10 cellular contexts compared by ENCODE assay signal in the genomic region with DNA sequence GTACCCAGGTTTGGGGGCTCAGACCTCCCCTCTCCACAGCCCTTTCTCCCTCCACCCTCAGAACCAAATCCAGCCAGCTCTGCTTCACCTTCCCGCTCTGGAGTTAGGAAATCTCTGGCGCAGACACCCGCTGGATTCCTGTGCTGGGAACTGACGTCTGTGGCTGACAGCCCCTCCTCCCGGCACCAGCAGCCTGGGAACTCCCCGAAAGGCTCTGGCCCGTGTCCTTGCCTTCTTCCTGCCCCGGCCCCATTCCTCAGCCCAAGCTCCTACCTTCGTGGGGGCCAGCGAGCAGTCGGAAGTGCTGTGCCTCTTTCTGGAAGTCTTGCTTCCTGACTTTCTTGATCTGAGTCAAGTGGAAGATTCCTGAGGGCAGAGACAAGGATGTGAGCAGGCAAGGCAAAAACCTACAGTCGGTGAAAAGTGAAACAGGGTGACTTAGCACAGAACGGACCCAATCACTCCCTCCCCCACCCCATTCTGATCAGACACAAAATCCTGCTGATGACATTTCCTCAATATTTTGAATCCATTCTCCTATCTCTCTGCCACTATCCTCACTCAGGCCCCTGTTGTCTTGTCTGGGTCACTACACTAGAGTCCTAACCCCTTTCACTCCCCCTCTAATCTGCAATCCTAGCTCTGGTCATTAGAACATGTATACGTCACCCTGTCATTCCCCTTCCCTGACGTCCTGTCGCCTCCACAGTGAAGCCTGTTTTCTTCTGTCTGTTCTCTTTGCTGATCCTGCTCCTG. TPM values are rescaled to one million over a fixed set of nuclear protein-coding genes. Genes with fewer than 3 reads are reported as not detected.
DNase-seq lines count a peak whose midpoint lies in the region; ATAC-seq and TF ChIP-seq lines count a peak whose summit lies in the region.
"Had no signal": no experiment of that assay in that cellular context is flagged by ENCODE, and none has a peak within 500 bp of the region (broad histone marks: within the 10 kb centered on the region; RNA-seq: fewer than 3 reads in every experiment).

No MANE protein-coding gene starts in this region.

- ATAC-seq in RWPE2 (ENCODE audit: low read depth) (peak; percentile 76), HG03457 (IDR thresholded peaks at IDR 0.05; ENCODE audit: unreplicated experiment) (no peak), HG03520 (IDR thresholded peaks at IDR 0.05; ENCODE audit: unreplicated experiment) (no peak)

- H3K4me3 ChIP-seq in RWPE2 (ENCODE audit: severe bottlenecking) (no peak overlapping the region), fibroblast of villous mesenchyme (ENCODE audit: low read depth, low read length) (peak overlapping the region; percentile 32), mucosa of stomach (ENCODE audit: low read length) (no peak overlapping the region)
- H3K4me3 ChIP-seq: SJSA1 had no signal

- TF ChIP-seq CTCF in RWPE2 (IDR thresholded peaks at IDR 0.05; ENCODE audit: poor library complexity, severe bottlenecking) (no peak), fibroblast of villous mesenchyme (IDR thresholded peaks at IDR 0.05; ENCODE audit: insufficient read depth, low read depth, low read length) (no peak)

- peak overlapping the region; percentile 33 for H3K9ac ChIP-seq in mucosa of stomach (ENCODE audit: low read length)

- no peak overlapping the region for H3K27ac ChIP-seq in RWPE2 (ENCODE audit: poor library complexity, severe bottlenecking)
- H3K27ac ChIP-seq in substantia nigra (ENCODE audit: low read depth, low read length, poor library complexity, severe bottlenecking), result no peak overlapping the region
- H3K27ac ChIP-seq: SJSA1 had no signal

- DNase-seq in RWPE2 (ENCODE audit: low spot score), result no peak
- DNase-seq in fibroblast of villous mesenchyme (ENCODE audit: low read depth), result peak; percentile 96
- peak; percentile 82 for DNase-seq in ureter (ENCODE audit: low spot score)
- DNase-seq in NCI-H2107 treated with DMSO at 0.1 percent for 48 hours (lab: John Stamatoyannopoulos, UW; ENCODE audit: unreplicated experiment), result no peak
- no peak for DNase-seq in substantia nigra (lab: John Stamatoyannopoulos, UW)
- DNase-seq: activated naive CD4-positive, alpha-beta T cell treated with Interleukin-2 at 50 U/mL for 16 hours had no signal

- H3K27me3 ChIP-seq in RWPE2 (ENCODE audit: insufficient read depth, poor library complexity, severe bottlenecking) (no peaks in the 10 kb centered on the region), mucosa of stomach (ENCODE audit: control insufficient read depth, insufficient read depth, low read length) (no peaks in the 10 kb centered on the region)
- H3K27me3 ChIP-seq: SJSA1 had no signal

- peaks cover 4% of the 10 kb centered on the region for H3K4me1 ChIP-seq in RWPE2 (ENCODE audit: insufficient read depth, poor library complexity, severe bottlenecking)
- H3K4me1 ChIP-seq in mucosa of stomach (ENCODE audit: control insufficient read depth, insufficient read depth, low read length), result peaks cover 6% of the 10 kb centered on the region

- H3K9me3 ChIP-seq in RWPE2 (ENCODE audit: severe bottlenecking) (no peaks in the 10 kb centered on the region), mucosa of stomach (ENCODE audit: control insufficient read depth, low read length) (no peaks in the 10 kb centered on the region)
- H3K9me3 ChIP-seq: SJSA1 had no signal

- H3K36me3 ChIP-seq in RWPE2 (ENCODE audit: low read depth) (no peaks in the 10 kb centered on the region), mucosa of stomach (ENCODE audit: control insufficient read depth, insufficient read depth, low read length) (no peaks in the 10 kb centered on the region)
- H3K36me3 ChIP-seq: SJSA1 had no signal

RNA-seq across cellular contexts. Expression of gene CHRDL2, which starts 34.1 kb away (rescaled TPM):
- total RNA-seq in fibroblast of villous mesenchyme (not detected in 2 replicates), ureter (3.2 TPM)
- total RNA-seq: SJSA1 had no signal

RNA-seq across cellular contexts. Expression of gene RNF169, which starts 51.5 kb away (rescaled TPM):
- 23.5 and 32.0 TPM in 2 replicates for total RNA-seq in fibroblast of villous mesenchyme
- 21.6 TPM for total RNA-seq in ureter

Comparison
In these comparisons a context has a peak if more than half of its experiments do, and no peak if none do; other contexts are left out.
1. DNase-seq: peak in fibroblast of villous mesenchyme (single experiment) and ureter (single experiment); none in RWPE2 (single experiment), NCI-H2107 treated with DMSO at 0.1 percent for 48 hours (single experiment) and substantia nigra (0 of 49).